ENCODE assay signal across 9 cellular contexts in the genomic region with DNA sequence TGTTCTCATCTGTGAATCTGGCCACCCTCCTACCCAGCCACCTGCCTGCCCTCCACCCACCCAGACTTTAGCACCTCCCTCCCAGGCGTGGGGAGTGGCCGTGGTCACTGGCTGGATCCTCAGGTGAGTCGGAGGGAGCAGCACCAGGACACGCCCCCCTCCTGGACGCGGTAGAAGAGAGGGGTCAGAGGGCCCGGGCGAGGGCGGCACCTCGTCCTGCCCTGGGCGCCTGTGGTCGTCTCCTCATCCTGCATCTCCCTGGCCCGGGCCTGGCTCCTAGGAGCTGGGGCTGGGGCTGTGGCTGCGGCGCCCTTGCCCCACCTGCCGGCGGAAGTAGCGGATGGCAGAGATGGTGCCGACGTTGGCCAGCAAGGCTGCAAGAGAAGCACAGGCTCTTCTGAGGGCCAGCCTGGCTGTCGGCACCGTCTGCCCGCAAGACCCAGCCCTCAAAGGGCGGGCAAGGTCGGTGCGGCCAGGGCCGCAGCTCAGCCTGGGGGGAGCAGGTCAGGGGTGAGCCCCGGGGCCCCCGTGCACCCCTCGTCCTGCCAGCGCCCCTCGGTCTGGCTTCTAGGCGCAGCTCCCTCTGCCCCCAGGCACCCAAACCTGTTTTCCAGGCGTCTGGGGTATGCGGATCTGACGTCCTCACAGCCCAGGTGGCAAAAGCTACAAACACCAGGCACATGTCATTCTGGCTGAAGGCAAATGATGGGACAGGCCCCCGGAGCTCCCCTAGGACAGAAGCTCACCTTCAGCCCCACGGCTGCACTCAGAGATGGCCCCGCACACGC. TPM values are rescaled to one million over a fixed set of nuclear protein-coding genes. Genes with fewer than 3 reads are reported as not detected.
A peak's percentile ranks its signal among the peaks of the same experiment; 100 is the strongest.
DNase-seq lines count a peak whose midpoint lies in the region; ATAC-seq and TF ChIP-seq lines count a peak whose summit lies in the region.
"Had no signal": no experiment of that assay in that cellular context is flagged by ENCODE, and none has a peak within 500 bp of the region (broad histone marks: within the 10 kb centered on the region; RNA-seq: fewer than 3 reads in every experiment).

No MANE protein-coding gene starts in this region.

- intact Hi-C loops in activated T-helper 2 cell treated with anti-CD3 and anti-CD28 coated beads, Interferon-gamma antibody, Interleukin-2, Interleukin-4, amounts not matched to agents 10 μg/mL and 5 μg/mL and 100 μg/mL, durations not matched to agents 14 hours and 24 hours and 36 hours (cut with micrococcal nuclease), result loop anchor here (1.0 kb wide), 1 partner anchor 70 kb away; no protein-coding TSS in a partner anchor

- H3K9me3 ChIP-seq in Peyer's patch, result no peaks in the 10 kb centered on the region

- H3K36me3 ChIP-seq in Peyer's patch, result no peaks in the 10 kb centered on the region

- peak overlapping the region in 3 of 4 donors; percentile 32 to 38 (median 37) for H3K4me3 ChIP-seq in Peyer's patch
- H3K4me3 ChIP-seq in skeletal muscle cell (ENCODE audit: low read depth, low read length), result peak overlapping the region; percentile 20

- TF ChIP-seq POLR2A in Peyer's patch (IDR thresholded peaks at IDR 0.05), result no peak

- no peak overlapping the region for H3K27ac Mint-ChIP-seq in activated T-helper 2 cell treated with anti-CD3 and anti-CD28 coated beads, Interferon-gamma antibody, Interleukin-2, Interleukin-4, amounts not matched to agents 10 μg/mL and 5 μg/mL and 100 μg/mL, durations not matched to agents 14 hours and 24 hours and 36 hours
- H3K27ac Mint-ChIP-seq: dendritic cell treated with granulocyte-macrophage colony-stimulating factor and Interleukin-4, amounts not matched to agents 40 ng/mL and 50 ng/mL, for 4 days had no signal

- no peaks in the 10 kb centered on the region for H3K9me3 Mint-ChIP-seq in activated T-helper 2 cell treated with anti-CD3 and anti-CD28 coated beads, Interferon-gamma antibody, Interleukin-2, Interleukin-4, amounts not matched to agents 10 μg/mL and 5 μg/mL and 100 μg/mL, durations not matched to agents 14 hours and 24 hours and 36 hours
- H3K9me3 Mint-ChIP-seq: dendritic cell treated with granulocyte-macrophage colony-stimulating factor and Interleukin-4, amounts not matched to agents 40 ng/mL and 50 ng/mL, for 4 days had no signal

- H3K4me3 Mint-ChIP-seq in activated T-helper 2 cell treated with anti-CD3 and anti-CD28 coated beads, Interferon-gamma antibody, Interleukin-2, Interleukin-4, amounts not matched to agents 10 μg/mL and 5 μg/mL and 100 μg/mL, durations not matched to agents 14 hours and 24 hours and 36 hours (ENCODE audit: low read depth), result no peak overlapping the region
- H3K4me3 Mint-ChIP-seq: dendritic cell treated with granulocyte-macrophage colony-stimulating factor and Interleukin-4, amounts not matched to agents 40 ng/mL and 50 ng/mL, for 4 days had no signal

- ATAC-seq in HG03354 (IDR thresholded peaks at IDR 0.05; ENCODE audit: poor library complexity, severe bottlenecking, unreplicated experiment) (peak; percentile 61), HG02973 (IDR thresholded peaks at IDR 0.05; ENCODE audit: unreplicated experiment) (no peak), GM18502 (IDR thresholded peaks at IDR 0.05; ENCODE audit: poor library complexity, unreplicated experiment) (no peak)

- DNase-seq in GF-D8 (lab: John Stamatoyannopoulos, UW) (peak; percentile 36), Peyer's patch (peak in 2 of 3 donors; percentile 72 to 85), glomerular visceral epithelial cell (ENCODE audit: extremely low spot score) (peak; percentile 81), skeletal muscle cell (ENCODE audit: low read depth) (no peak)
- DNase-seq in activated T-helper 2 cell treated with anti-CD3 and anti-CD28 coated beads, Interferon-gamma antibody, Interleukin-2, Interleukin-4, amounts not matched to agents 10 μg/mL and 5 μg/mL and 100 μg/mL, durations not matched to agents 14 hours and 24 hours and 36 hours (ENCODE audit: low spot score), result peak; percentile 57

- TF ChIP-seq CTCF in Peyer's patch (IDR thresholded peaks at IDR 0.05), result peak; percentile 26 to 80 (median 65)

- peaks cover 0 to 9% (median 4%) of the 10 kb centered on the region in 4 donors for H3K4me1 ChIP-seq in Peyer's patch

- H3K27me3 ChIP-seq in Peyer's patch, result peaks cover 0 to 10% of the 10 kb centered on the region in 2 donors

- H3K27ac ChIP-seq in Peyer's patch, result no peak overlapping the region

- peaks cover 2% of the 10 kb centered on the region for H3K4me1 Mint-ChIP-seq in activated T-helper 2 cell treated with anti-CD3 and anti-CD28 coated beads, Interferon-gamma antibody, Interleukin-2, Interleukin-4, amounts not matched to agents 10 μg/mL and 5 μg/mL and 100 μg/mL, durations not matched to agents 14 hours and 24 hours and 36 hours (ENCODE audit: low read depth)

- H3K36me3 Mint-ChIP-seq in activated T-helper 2 cell treated with anti-CD3 and anti-CD28 coated beads, Interferon-gamma antibody, Interleukin-2, Interleukin-4, amounts not matched to agents 10 μg/mL and 5 μg/mL and 100 μg/mL, durations not matched to agents 14 hours and 24 hours and 36 hours (ENCODE audit: low read depth), result no peaks in the 10 kb centered on the region

- H3K27me3 Mint-ChIP-seq in activated T-helper 2 cell treated with anti-CD3 and anti-CD28 coated beads, Interferon-gamma antibody, Interleukin-2, Interleukin-4, amounts not matched to agents 10 μg/mL and 5 μg/mL and 100 μg/mL, durations not matched to agents 14 hours and 24 hours and 36 hours (ENCODE audit: low read depth), result peaks cover 10% of the 10 kb centered on the region

RNA-seq across cellular contexts. Expression of a gene that starts 5.8 kb away (rescaled TPM):
- under 1 TPM in 1 of 4 donors, not detected in 3; 0.35 TPM for total RNA-seq in Peyer's patch
- not detected in 2 replicates for total RNA-seq in activated T-helper 2 cell treated with anti-CD3 and anti-CD28 coated beads, Interferon-gamma antibody, Interleukin-2, Interleukin-4, amounts not matched to agents 10 μg/mL and 5 μg/mL and 100 μg/mL, durations not matched to agents 14 hours and 24 hours and 36 hours

RNA-seq across cellular contexts. Expression of a gene that starts 9.8 kb away (rescaled TPM):
- total RNA-seq in Peyer's patch, result under 1 TPM in 3 of 4 donors, not detected in 1; 0.40 to 0.83 (median 0.47) TPM
- 3.7 and 4.0 TPM in 2 replicates for total RNA-seq in activated T-helper 2 cell treated with anti-CD3 and anti-CD28 coated beads, Interferon-gamma antibody, Interleukin-2, Interleukin-4, amounts not matched to agents 10 μg/mL and 5 μg/mL and 100 μg/mL, durations not matched to agents 14 hours and 24 hours and 36 hours

RNA-seq across cellular contexts. Expression of a gene that starts 15.7 kb away (rescaled TPM):
- total RNA-seq in Peyer's patch, result 10 to 100 TPM; 14.9 to 17.0 (median 15.8) TPM
- total RNA-seq in activated T-helper 2 cell treated with anti-CD3 and anti-CD28 coated beads, Interferon-gamma antibody, Interleukin-2, Interleukin-4, amounts not matched to agents 10 μg/mL and 5 μg/mL and 100 μg/mL, durations not matched to agents 14 hours and 24 hours and 36 hours, result 36.8 and 41.6 TPM in 2 replicates

RNA-seq across cellular contexts. Expression of a gene that starts 17.0 kb away (rescaled TPM):
- total RNA-seq in Peyer's patch, result 10 to 100 TPM; 18.2 to 58.6 (median 39.9) TPM
- 150 and 154 TPM in 2 replicates for total RNA-seq in activated T-helper 2 cell treated with anti-CD3 and anti-CD28 coated beads, Interferon-gamma antibody, Interleukin-2, Interleukin-4, amounts not matched to agents 10 μg/mL and 5 μg/mL and 100 μg/mL, durations not matched to agents 14 hours and 24 hours and 36 hours

RNA-seq across cellular contexts. Expression of a gene that starts 23.8 kb away (rescaled TPM):
- total RNA-seq in Peyer's patch, result 10 to 100 TPM in 2 of 4 donors, 1 to 10 TPM in 2; 3.9 to 12.4 (median 7.7) TPM
- 2.0 and 3.1 TPM in 2 replicates for total RNA-seq in activated T-helper 2 cell treated with anti-CD3 and anti-CD28 coated beads, Interferon-gamma antibody, Interleukin-2, Interleukin-4, amounts not matched to agents 10 μg/mL and 5 μg/mL and 100 μg/mL, durations not matched to agents 14 hours and 24 hours and 36 hours
